In the genomic region with DNA sequence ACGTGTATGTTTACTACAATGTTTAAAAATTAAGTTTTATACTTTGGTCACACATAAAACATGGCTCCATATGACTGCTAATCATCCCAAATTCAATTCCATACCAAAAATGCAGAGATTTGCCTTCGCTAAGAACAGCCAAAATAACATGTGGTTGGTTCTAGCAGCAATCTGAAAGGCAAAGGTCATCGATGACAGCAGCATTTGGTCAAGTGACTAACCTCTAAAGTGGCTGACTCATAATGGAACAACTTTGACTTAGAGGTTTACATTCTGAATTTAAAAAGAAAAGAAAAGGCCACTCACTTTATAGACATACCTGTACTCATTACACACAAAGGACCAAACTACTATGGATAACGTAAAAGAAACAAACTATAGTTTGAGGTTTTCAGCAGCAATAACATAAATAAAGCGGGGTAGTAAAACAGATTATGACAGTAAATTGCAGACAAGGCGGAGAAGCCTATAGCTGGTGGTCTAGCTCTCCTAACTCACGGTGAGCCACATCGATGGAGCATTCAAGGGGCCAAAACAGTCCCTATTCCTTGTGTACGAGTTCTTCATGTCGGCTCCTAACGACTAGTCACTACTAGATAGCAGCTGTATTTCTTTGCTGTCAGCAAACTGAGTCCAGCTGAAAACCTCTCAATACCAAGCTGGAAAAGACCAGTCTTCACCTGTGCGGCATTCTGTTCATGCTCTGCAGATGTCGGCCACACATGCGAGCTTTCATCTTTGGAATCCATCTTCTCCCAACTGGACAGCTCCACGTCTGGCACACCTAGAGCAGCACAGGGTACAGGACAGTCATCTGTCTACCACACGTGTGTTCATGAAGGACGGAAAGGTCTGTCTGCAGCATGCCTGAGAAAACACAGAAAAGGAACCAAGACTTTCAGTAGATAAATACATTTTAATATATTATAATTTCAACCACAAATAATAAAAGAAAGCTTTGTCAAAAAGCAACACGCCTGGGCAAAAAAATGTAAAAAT, we compare ENCODE assay signal across 9 cellular contexts. TPM values are rescaled to one million over a fixed set of nuclear protein-coding genes. Genes with fewer than 3 reads are reported as not detected.
A peak's percentile ranks its signal among the peaks of the same experiment; 100 is the strongest.
DNase-seq lines count a peak whose midpoint lies in the region; ATAC-seq and TF ChIP-seq lines count a peak whose summit lies in the region.
"Had no signal": no experiment of that assay in that cellular context is flagged by ENCODE, and none has a peak within 500 bp of the region (broad histone marks: within the 10 kb centered on the region; RNA-seq: fewer than 3 reads in every experiment).

No MANE protein-coding gene starts in this region.

- DNase-seq in Caki2 (ENCODE audit: low read depth): peak; percentile 40
- DNase-seq in adrenal gland: peak in 5 of 7 donors; percentile 40 to 63 (median 55)
- peak; percentile 26 to 43 for DNase-seq in stimulated activated naive CD8-positive, alpha-beta T cell treated with anti-CD3 and anti-CD28 coated beads, Interleukin-15, amount 100 ng/mL, for 72 hours
- no peak for DNase-seq in uterus
- DNase-seq in immature natural killer cell: no peak
- no peak for DNase-seq in activated CD4-positive, alpha-beta T cell treated with anti-CD3 and anti-CD28 coated beads, Interleukin-2, amount 50 U/mL, for 1 hour

- no peak overlapping the region for H3K4me3 Mint-ChIP-seq in stimulated activated naive CD8-positive, alpha-beta T cell treated with anti-CD3 and anti-CD28 coated beads, Interleukin-15, amount 100 ng/mL, for 72 hours
- H3K4me3 Mint-ChIP-seq in immature natural killer cell: no peak overlapping the region

- H3K27ac Mint-ChIP-seq in stimulated activated naive CD8-positive, alpha-beta T cell treated with anti-CD3 and anti-CD28 coated beads, Interleukin-15, amount 100 ng/mL, for 72 hours: no peak overlapping the region
- H3K27ac Mint-ChIP-seq in immature natural killer cell: peak overlapping the region in 1 of 6 donors; percentile 46

- H3K9me3 ChIP-seq in adrenal gland (replicated peaks in 1 of 3) (no peaks in the 10 kb centered on the region), uterus (no peaks in the 10 kb centered on the region)

- no peak for TF ChIP-seq CTCF in adrenal gland (IDR thresholded peaks at IDR 0.05)
- TF ChIP-seq CTCF in uterus (IDR thresholded peaks at IDR 0.05): no peak

- H3K36me3 ChIP-seq in adrenal gland (replicated peaks in 1 of 2) (no peaks in the 10 kb centered on the region), uterus (no peaks in the 10 kb centered on the region)

- peaks cover 17% of the 10 kb centered on the region for H3K4me1 Mint-ChIP-seq in stimulated activated naive CD8-positive, alpha-beta T cell treated with anti-CD3 and anti-CD28 coated beads, Interleukin-15, amount 100 ng/mL, for 72 hours
- peaks cover 9 to 14% of the 10 kb centered on the region in 2 donors for H3K4me1 Mint-ChIP-seq in immature natural killer cell

- H3K4me1 ChIP-seq in adrenal gland (replicated peaks in 1 of 2) (peaks cover 14 to 20% of the 10 kb centered on the region in 2 donors), uterus (no peaks in the 10 kb centered on the region)

- TF ChIP-seq POLR2A in adrenal gland (IDR thresholded peaks at IDR 0.05): no peak
- TF ChIP-seq POLR2A in uterus (IDR thresholded peaks at IDR 0.05): no peak

- peak; percentile 86 for ATAC-seq in GM19438 (IDR thresholded peaks at IDR 0.05; ENCODE audit: low read depth, unreplicated experiment)
- ATAC-seq in HG03354 (IDR thresholded peaks at IDR 0.05; ENCODE audit: poor library complexity, severe bottlenecking, unreplicated experiment): peak; percentile 90
- ATAC-seq in stimulated activated naive CD8-positive, alpha-beta T cell treated with anti-CD3 and anti-CD28 coated beads, Interleukin-15, amount 100 ng/mL, for 72 hours: peak; percentile 96

- H3K4me3 ChIP-seq in adrenal gland: no peak overlapping the region
- H3K4me3 ChIP-seq in uterus: no peak overlapping the region

- H3K9me3 Mint-ChIP-seq in stimulated activated naive CD8-positive, alpha-beta T cell treated with anti-CD3 and anti-CD28 coated beads, Interleukin-15, amount 100 ng/mL, for 72 hours: no peaks in the 10 kb centered on the region
- H3K9me3 Mint-ChIP-seq in immature natural killer cell: no peaks in the 10 kb centered on the region

- H3K27me3 Mint-ChIP-seq in stimulated activated naive CD8-positive, alpha-beta T cell treated with anti-CD3 and anti-CD28 coated beads, Interleukin-15, amount 100 ng/mL, for 72 hours: no peaks in the 10 kb centered on the region
- peaks cover 0 to 2% (median 0%) of the 10 kb centered on the region in 3 donors for H3K27me3 Mint-ChIP-seq in immature natural killer cell (ENCODE audit: low read depth in 3 of 3)

- WGBS in adrenal gland, 4 donors: 84 to 91% (median 89%) methylated on average over 18 of the region's 18 CpGs

- peaks cover 8 to 26% (median 13%) of the 10 kb centered on the region in 3 donors for H3K36me3 Mint-ChIP-seq in immature natural killer cell

- intact Hi-C loops in adrenal gland (cut with DNase I): no loop called here
- intact Hi-C loops in uterus (cut with DNase I; ENCODE audit: low total_unique reads): no loop called here

- no peaks in the 10 kb centered on the region for H3K27me3 ChIP-seq in adrenal gland
- H3K27me3 ChIP-seq in uterus: no peaks in the 10 kb centered on the region

- peak overlapping the region in 3 of 5 donors; percentile 52 to 78 (median 61) for H3K27ac ChIP-seq in adrenal gland
- H3K27ac ChIP-seq in uterus: no peak overlapping the region
- H3K27ac ChIP-seq: KMS-11 had no signal

- in situ Hi-C loops in Caki2 (cut with HindIII; ENCODE audit: low pct_unique_long_range_greater_than_20kb, low sequenced_read_pairs): no loop called here

RNA-seq across cellular contexts. Expression of gene PRDM10, which starts 42.1 kb away (rescaled TPM):
- 0.70 and 1.5 TPM in 2 replicates for total RNA-seq in Caki2 (2014; rRNA removed; shearing (Covaris generic); ENCODE audit: low replicate concordance)
- total RNA-seq in adrenal gland (10 to 100 TPM in 1 of 8 donors, 1 to 10 TPM in 7; 4.6 to 10.1 (median 7.8) TPM), uterus (10 to 100 TPM in 1 of 4 donors, 1 to 10 TPM in 2, under 1 TPM in 1; 0.29 to 18.6 (median 6.7) TPM)
- polyA plus RNA-seq in adrenal gland (1 to 10 TPM; 2.3 to 4.0 (median 3.8) TPM), immature natural killer cell (1 to 10 TPM in 2 of 3 donors, not detected in 1; 1.3 to 5.0 TPM)

Comparison
In these comparisons a context has a peak if more than half of its experiments do, and no peak if none do; other contexts are left out.
1. DNase-seq: peak in Caki2 (single experiment), adrenal gland (5 of 7) and stimulated activated naive CD8-positive, alpha-beta T cell treated with anti-CD3 and anti-CD28 coated beads, Interleukin-15, amount 100 ng/mL, for 72 hours (2 of 2); none in uterus (0 of 2), immature natural killer cell (0 of 3) and activated CD4-positive, alpha-beta T cell treated with anti-CD3 and anti-CD28 coated beads, Interleukin-2, amount 50 U/mL, for 1 hour (single experiment).
2. H3K27ac ChIP-seq: peak in adrenal gland (3 of 5); none in uterus (0 of 2).
3. Peak in every context shown above with its lines, with median percentiles within 50 percentile points of each other: ATAC-seq.